Comparison of ENCODE assay signal across 8 cellular contexts in the genomic region with DNA sequence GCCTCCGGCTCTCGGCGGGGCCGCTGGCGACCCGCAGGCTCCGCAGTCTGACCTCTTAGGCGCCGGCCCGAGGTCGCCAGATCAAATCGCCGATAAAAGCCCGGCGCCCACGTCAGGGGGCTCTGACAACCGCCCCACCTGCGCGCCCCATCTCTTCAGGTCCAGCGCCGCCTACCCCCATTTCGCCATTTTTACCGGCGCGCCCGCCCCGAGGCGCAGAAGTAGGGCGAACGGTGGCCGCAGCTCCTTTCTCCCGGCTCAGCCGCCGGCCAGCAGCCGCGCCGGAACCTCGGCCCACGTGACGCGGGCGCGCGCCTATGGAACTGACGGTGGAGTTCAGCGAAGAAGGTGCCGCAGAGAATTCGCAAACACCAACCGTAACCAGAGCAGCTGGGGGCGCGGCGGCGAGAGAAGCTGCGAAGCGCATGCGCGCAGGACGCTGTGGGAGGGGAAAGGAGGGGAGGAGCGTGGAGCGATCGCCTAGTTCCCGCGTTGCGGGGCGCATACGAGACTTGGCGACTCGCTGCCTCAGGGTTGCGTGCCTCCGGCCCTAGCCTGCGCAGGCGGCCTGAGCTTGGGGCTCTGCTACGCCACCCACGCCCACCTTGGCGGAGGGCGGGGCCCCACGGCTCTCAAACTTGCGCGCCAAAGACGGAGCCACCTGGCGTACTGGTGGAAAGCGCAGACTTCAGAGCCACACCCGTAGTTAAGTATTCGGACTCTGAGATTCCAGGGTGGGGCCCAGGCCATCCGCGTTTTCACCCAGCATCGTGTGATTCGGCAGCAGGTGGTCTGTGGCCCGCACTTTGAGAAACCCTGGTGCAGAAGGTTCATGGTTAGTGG. TPM values are rescaled to one million over a fixed set of nuclear protein-coding genes. Genes with fewer than 3 reads are reported as not detected.
DNase-seq lines count a peak whose midpoint lies in the region; ATAC-seq and TF ChIP-seq lines count a peak whose summit lies in the region.

A gene with protein sequence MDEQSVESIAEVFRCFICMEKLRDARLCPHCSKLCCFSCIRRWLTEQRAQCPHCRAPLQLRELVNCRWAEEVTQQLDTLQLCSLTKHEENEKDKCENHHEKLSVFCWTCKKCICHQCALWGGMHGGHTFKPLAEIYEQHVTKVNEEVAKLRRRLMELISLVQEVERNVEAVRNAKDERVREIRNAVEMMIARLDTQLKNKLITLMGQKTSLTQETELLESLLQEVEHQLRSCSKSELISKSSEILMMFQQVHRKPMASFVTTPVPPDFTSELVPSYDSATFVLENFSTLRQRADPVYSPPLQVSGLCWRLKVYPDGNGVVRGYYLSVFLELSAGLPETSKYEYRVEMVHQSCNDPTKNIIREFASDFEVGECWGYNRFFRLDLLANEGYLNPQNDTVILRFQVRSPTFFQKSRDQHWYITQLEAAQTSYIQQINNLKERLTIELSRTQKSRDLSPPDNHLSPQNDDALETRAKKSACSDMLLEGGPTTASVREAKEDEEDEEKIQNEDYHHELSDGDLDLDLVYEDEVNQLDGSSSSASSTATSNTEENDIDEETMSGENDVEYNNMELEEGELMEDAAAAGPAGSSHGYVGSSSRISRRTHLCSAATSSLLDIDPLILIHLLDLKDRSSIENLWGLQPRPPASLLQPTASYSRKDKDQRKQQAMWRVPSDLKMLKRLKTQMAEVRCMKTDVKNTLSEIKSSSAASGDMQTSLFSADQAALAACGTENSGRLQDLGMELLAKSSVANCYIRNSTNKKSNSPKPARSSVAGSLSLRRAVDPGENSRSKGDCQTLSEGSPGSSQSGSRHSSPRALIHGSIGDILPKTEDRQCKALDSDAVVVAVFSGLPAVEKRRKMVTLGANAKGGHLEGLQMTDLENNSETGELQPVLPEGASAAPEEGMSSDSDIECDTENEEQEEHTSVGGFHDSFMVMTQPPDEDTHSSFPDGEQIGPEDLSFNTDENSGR (minus strand): TSS at position 418 of the 843 bp plus-strand sequence. CDS start 419 bp downstream, outside the sequence.

- peak within 1 kb of the TSS; percentile 72 for H3K27ac ChIP-seq in temporal lobe (ENCODE audit: low read depth, low read length)

- peaks cover 7% of the 10 kb centered on the region for H3K36me3 Mint-ChIP-seq in activated naive CD4-positive, alpha-beta T cell treated with anti-CD3 and anti-CD28 coated beads, Interleukin-2, amount 50 U/mL, for 24 hours

- TF ChIP-seq CTCF in GM10248 (IDR thresholded peaks at IDR 0.05; ENCODE audit: control extremely low read depth, extremely low read depth, low read depth, missing control alignments), result no peak

- POLR2A ChIA-PET in GM10248 (lab: Yijun Ruan, JAX), result interaction anchor here (0.6 to 1.5 kb wide), 7 partner anchors 11 to 476 kb away, joined by 3 to 7 read pairs (median 4); no protein-coding TSS in a partner anchor

- CTCF ChIA-PET in GM10248 (lab: Yijun Ruan, JAX), result interaction anchor here (0.8 to 3.1 kb wide), 6 partner anchors 12 to 52 kb away, joined by 3 to 15 read pairs (median 3); no protein-coding TSS in a partner anchor

- ATAC-seq in HG02588 (IDR thresholded peaks at IDR 0.05; ENCODE audit: unreplicated experiment) (peak; percentile 94), SK-N-SH treated with all-trans-retinoic acid at 6 μM for 48 hours (peak; percentile 97)

- DNase-seq in GM10248 (ENCODE audit: extremely low spot score) (peak; percentile 99), NCI-H1092 (lab: John Stamatoyannopoulos, UW) (peak; percentile 98), globus pallidus (ENCODE audit: low spot score) (peak; percentile 93), occipital lobe (lab: John Stamatoyannopoulos, UW) (peak; percentile 95)

- peak within 1 kb of the TSS; percentile 90 for H3K27ac Mint-ChIP-seq in activated naive CD4-positive, alpha-beta T cell treated with anti-CD3 and anti-CD28 coated beads, Interleukin-2, amount 50 U/mL, for 24 hours

- peak within 1 kb of the TSS; percentile 95 for H3K4me3 Mint-ChIP-seq in activated naive CD4-positive, alpha-beta T cell treated with anti-CD3 and anti-CD28 coated beads, Interleukin-2, amount 50 U/mL, for 24 hours

- H3K4me1 Mint-ChIP-seq in activated naive CD4-positive, alpha-beta T cell treated with anti-CD3 and anti-CD28 coated beads, Interleukin-2, amount 50 U/mL, for 24 hours, result peaks cover 39% of the 10 kb centered on the region

- no peaks in the 10 kb centered on the region for H3K27me3 Mint-ChIP-seq in activated naive CD4-positive, alpha-beta T cell treated with anti-CD3 and anti-CD28 coated beads, Interleukin-2, amount 50 U/mL, for 24 hours

- no peaks in the 10 kb centered on the region for H3K9me3 Mint-ChIP-seq in activated naive CD4-positive, alpha-beta T cell treated with anti-CD3 and anti-CD28 coated beads, Interleukin-2, amount 50 U/mL, for 24 hours

TF ChIP-seq in SK-N-SH treated with all-trans-retinoic acid at 6 μM for 48 hours, 23 proteins besides CTCF, POLR2A, EP300 and RAD21 (continues in another document):
- no peak for TF ChIP-seq ARNTL (CRISPR knock-in tag; IDR thresholded peaks at IDR 0.05; ENCODE audit: borderline replicate concordance, low read depth)
- 0 out of 2 replicates have a peak, but pooled peaks have one; percentile 40 for TF ChIP-seq CSDC2 (CRISPR knock-in tag; IDR thresholded peaks at IDR 0.05)
- TF ChIP-seq ESRRG (CRISPR knock-in tag; IDR thresholded peaks at IDR 0.05), result no peak
- TF ChIP-seq GLIS3 (CRISPR knock-in tag; IDR thresholded peaks at IDR 0.05), result peak; percentile 53; the same call in 1 of the 2 replicates
- TF ChIP-seq, protein P1, sequence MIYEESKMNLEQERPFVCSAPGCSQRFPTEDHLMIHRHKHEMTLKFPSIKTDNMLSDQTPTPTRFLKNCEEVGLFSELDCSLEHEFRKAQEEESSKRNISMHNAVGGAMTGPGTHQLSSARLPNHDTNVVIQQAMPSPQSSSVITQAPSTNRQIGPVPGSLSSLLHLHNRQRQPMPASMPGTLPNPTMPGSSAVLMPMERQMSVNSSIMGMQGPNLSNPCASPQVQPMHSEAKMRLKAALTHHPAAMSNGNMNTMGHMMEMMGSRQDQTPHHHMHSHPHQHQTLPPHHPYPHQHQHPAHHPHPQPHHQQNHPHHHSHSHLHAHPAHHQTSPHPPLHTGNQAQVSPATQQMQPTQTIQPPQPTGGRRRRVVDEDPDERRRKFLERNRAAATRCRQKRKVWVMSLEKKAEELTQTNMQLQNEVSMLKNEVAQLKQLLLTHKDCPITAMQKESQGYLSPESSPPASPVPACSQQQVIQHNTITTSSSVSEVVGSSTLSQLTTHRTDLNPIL (CRISPR knock-in tag; IDR thresholded peaks at IDR 0.05; ENCODE audit: low read depth), result no peak
- TF ChIP-seq ISL1 (CRISPR knock-in tag; IDR thresholded peaks at IDR 0.05), result no peak
- TF ChIP-seq, protein P2, sequence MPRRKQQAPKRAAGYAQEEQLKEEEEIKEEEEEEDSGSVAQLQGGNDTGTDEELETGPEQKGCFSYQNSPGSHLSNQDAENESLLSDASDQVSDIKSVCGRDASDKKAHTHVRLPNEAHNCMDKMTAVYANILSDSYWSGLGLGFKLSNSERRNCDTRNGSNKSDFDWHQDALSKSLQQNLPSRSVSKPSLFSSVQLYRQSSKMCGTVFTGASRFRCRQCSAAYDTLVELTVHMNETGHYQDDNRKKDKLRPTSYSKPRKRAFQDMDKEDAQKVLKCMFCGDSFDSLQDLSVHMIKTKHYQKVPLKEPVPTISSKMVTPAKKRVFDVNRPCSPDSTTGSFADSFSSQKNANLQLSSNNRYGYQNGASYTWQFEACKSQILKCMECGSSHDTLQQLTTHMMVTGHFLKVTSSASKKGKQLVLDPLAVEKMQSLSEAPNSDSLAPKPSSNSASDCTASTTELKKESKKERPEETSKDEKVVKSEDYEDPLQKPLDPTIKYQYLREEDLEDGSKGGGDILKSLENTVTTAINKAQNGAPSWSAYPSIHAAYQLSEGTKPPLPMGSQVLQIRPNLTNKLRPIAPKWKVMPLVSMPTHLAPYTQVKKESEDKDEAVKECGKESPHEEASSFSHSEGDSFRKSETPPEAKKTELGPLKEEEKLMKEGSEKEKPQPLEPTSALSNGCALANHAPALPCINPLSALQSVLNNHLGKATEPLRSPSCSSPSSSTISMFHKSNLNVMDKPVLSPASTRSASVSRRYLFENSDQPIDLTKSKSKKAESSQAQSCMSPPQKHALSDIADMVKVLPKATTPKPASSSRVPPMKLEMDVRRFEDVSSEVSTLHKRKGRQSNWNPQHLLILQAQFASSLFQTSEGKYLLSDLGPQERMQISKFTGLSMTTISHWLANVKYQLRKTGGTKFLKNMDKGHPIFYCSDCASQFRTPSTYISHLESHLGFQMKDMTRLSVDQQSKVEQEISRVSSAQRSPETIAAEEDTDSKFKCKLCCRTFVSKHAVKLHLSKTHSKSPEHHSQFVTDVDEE (CRISPR knock-in tag; IDR thresholded peaks at IDR 0.05), result no peak; the same call in 1 of the 2 replicates
- TF ChIP-seq RARB (CRISPR knock-in tag; IDR thresholded peaks at IDR 0.05), result no peak
- TF ChIP-seq, protein P3, sequence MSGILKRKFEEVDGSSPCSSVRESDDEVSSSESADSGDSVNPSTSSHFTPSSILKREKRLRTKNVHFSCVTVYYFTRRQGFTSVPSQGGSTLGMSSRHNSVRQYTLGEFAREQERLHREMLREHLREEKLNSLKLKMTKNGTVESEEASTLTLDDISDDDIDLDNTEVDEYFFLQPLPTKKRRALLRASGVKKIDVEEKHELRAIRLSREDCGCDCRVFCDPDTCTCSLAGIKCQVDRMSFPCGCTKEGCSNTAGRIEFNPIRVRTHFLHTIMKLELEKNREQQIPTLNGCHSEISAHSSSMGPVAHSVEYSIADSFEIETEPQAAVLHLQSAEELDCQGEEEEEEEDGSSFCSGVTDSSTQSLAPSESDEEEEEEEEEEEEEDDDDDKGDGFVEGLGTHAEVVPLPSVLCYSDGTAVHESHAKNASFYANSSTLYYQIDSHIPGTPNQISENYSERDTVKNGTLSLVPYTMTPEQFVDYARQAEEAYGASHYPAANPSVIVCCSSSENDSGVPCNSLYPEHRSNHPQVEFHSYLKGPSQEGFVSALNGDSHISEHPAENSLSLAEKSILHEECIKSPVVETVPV (CRISPR knock-in tag; IDR thresholded peaks at IDR 0.05), result no peak
- TF ChIP-seq ZFP30 (CRISPR knock-in tag; IDR thresholded peaks at IDR 0.05), result no peak
- TF ChIP-seq ZC3H10 (CRISPR knock-in tag; IDR thresholded peaks at IDR 0.05), result no peak
- no peak for TF ChIP-seq ZNF8 (CRISPR knock-in tag; IDR thresholded peaks at IDR 0.05)
- TF ChIP-seq ZNF565 (CRISPR knock-in tag; conservative IDR thresholded peaks at IDR 0.05; ENCODE audit: low read depth), result no peak
- no peak for TF ChIP-seq ZNF70 (CRISPR knock-in tag; IDR thresholded peaks at IDR 0.05)
- no peak for TF ChIP-seq BACH2 (CRISPR knock-in tag; IDR thresholded peaks at IDR 0.05; ENCODE audit: borderline replicate concordance)
- no peak for TF ChIP-seq PPARA (CRISPR knock-in tag; IDR thresholded peaks at IDR 0.05; ENCODE audit: borderline replicate concordance)
- 0 out of 2 replicates have a peak, but pooled peaks have one; percentile 20 for TF ChIP-seq TCF4 (CRISPR knock-in tag; IDR thresholded peaks at IDR 0.05; ENCODE audit: borderline replicate concordance)

RNA-seq across cellular contexts. Expression of the gene that starts here (rescaled TPM):
- total RNA-seq in occipital lobe, result 114 TPM
- total RNA-seq in temporal lobe, result 92.9 TPM

Comparison
In these comparisons a context has a peak if more than half of its experiments do, and no peak if none do; other contexts are left out.
1. Peak in every context shown above with its lines: DNase-seq, ATAC-seq and H3K27ac ChIP-seq.